9 cellular contexts compared by ENCODE assay signal in the genomic region with DNA sequence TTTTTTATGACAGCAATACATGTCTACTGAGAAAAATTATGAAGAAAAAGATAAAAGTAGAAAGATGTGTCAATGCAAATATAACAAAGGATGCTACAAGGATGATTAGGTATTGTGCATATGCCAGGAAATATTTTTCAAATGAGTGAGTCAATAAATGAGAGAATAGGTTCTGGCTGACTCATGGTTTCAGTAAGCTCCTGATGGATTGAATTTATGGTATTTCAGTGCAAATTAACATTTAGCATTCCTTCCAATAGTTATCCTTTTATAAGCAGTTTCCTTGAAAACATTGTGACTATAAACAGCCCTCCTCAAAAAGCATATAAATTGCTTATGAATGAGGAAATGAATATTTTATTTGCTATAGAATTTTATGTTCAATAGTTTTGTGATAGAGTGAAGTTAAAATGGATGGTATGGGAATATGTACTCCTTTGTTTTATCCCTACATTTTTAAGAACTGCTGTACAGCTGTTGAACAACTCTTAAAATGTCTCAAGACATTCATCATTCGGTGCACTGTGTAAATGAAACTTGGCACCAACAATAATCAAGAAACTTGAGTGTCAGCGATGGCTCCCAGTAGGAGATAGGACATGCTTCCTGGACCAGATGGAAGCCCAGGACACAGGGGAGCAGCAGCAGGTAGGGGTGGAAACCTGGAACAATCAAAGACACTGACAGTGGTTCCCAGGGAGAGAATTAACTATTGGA.
A peak's percentile ranks its signal among the peaks of the same experiment; 100 is the strongest.
DNase-seq lines count a peak whose midpoint lies in the region; ATAC-seq and TF ChIP-seq lines count a peak whose summit lies in the region.
"Had no signal": no experiment of that assay in that cellular context is flagged by ENCODE, and none has a peak within 500 bp of the region (broad histone marks: within the 10 kb centered on the region; RNA-seq: fewer than 3 reads in every experiment).

No MANE protein-coding gene starts in this region.

- no peaks in the 10 kb centered on the region for H3K4me1 ChIP-seq in body of pancreas

- H3K27ac ChIP-seq in body of pancreas = no peak overlapping the region
- H3K27ac ChIP-seq: skin epidermis had no signal

- TF ChIP-seq CTCF in retinal pigment epithelial cell (conservative IDR thresholded peaks at IDR 0.05; ENCODE audit: low read depth, low read length) (no peak), body of pancreas (IDR thresholded peaks at IDR 0.05) (no peak)

- H3K4me3 ChIP-seq in retinal pigment epithelial cell (ENCODE audit: low read length) = no peak overlapping the region
- no peak overlapping the region for H3K4me3 ChIP-seq in body of pancreas
- H3K4me3 ChIP-seq: lung, skin epidermis had no signal

- 67 to 77% methylated on average over 2 of the region's 2 CpGs for WGBS in body of pancreas, 2 donors

- no peak for TF ChIP-seq POLR2A in body of pancreas (IDR thresholded peaks at IDR 0.05)

- peak; percentile 89 for DNase-seq in EL
- DNase-seq in NCI-H446 treated with DMSO at 0.1 percent for 48 hours (lab: John Stamatoyannopoulos, UW) = peak; percentile 57
- DNase-seq in dermis blood vessel endothelial cell = peak; percentile 66
- DNase-seq in retinal pigment epithelial cell (ENCODE audit: low read depth) = peak; percentile 34
- DNase-seq in body of pancreas = no peak
- DNase-seq in activated T-cell treated with anti-CD3 and anti-CD28 coated beads, Interleukin-2, amount 50 U/mL, for 48 hours = no peak

- ATAC-seq in body of pancreas = no peak
- ATAC-seq in HG02610 (IDR thresholded peaks at IDR 0.05; ENCODE audit: unreplicated experiment) = no peak

- no peaks in the 10 kb centered on the region for H3K36me3 ChIP-seq in body of pancreas (replicated peaks in 1 of 2; ENCODE audit: insufficient read depth in 1 of 2, low read depth in 2 of 2)

- H3K27me3 ChIP-seq in body of pancreas = no peaks in the 10 kb centered on the region

- no peaks in the 10 kb centered on the region for H3K9me3 ChIP-seq in body of pancreas

- intact Hi-C loops in body of pancreas (cut with DNase I) = no loop called here

Comparison
In these comparisons a context has a peak if more than half of its experiments do, and no peak if none do; other contexts are left out.
1. DNase-seq: peak in EL (single experiment), NCI-H446 treated with DMSO at 0.1 percent for 48 hours (single experiment), dermis blood vessel endothelial cell (single experiment) and retinal pigment epithelial cell (single experiment); none in body of pancreas (0 of 4) and activated T-cell treated with anti-CD3 and anti-CD28 coated beads, Interleukin-2, amount 50 U/mL, for 48 hours (0 of 2).